ENCODE assay signal across 13 cellular contexts in the genomic region with DNA sequence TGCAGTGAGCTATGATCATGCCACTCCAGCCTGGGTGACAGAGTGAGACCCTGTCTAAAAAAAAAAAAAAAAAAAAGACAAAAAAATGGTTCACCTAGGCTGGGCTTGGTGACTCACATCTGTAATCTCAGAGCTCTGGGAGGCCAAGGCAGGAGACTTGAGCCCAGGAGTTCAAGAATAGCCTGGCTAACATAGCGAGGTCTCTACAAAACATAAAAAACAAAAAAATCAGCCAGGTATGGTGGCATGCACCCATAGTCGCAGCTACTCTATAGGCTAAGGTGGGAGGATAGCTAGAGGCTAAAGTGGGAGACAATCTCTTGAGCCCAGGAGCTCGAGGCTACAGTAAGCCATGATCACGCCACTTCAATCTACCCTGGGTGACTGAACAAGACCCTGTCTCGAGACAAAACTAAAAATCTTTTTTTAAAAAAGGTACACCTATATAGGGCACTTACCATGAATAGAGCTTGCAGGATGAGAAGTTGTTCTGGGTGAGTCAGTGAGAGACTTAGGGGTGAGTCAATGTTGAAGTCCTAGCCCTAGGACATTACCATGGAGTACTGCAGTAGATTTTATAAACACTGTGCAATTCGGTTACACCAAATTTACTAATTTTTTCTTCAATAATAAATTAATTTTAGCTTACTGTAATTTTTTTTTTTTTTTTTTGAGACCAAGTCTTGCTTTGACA. TPM values are rescaled to one million over a fixed set of nuclear protein-coding genes. Genes with fewer than 3 reads are reported as not detected.
A peak's percentile ranks its signal among the peaks of the same experiment; 100 is the strongest.
DNase-seq lines count a peak whose midpoint lies in the region; ATAC-seq and TF ChIP-seq lines count a peak whose summit lies in the region.
"Had no signal": no experiment of that assay in that cellular context is flagged by ENCODE, and none has a peak within 500 bp of the region (broad histone marks: within the 10 kb centered on the region; RNA-seq: fewer than 3 reads in every experiment).

No MANE protein-coding gene starts in this region.

- no peaks in the 10 kb centered on the region for H3K9me3 ChIP-seq in MG63
- H3K9me3 ChIP-seq in psoas muscle, result no peaks in the 10 kb centered on the region

- ATAC-seq in psoas muscle, result peak; percentile 49 to 98 (median 96)
- ATAC-seq: right cardiac atrium had no signal

- H3K27me3 ChIP-seq in MG63 (no peaks in the 10 kb centered on the region), psoas muscle (ENCODE audit: insufficient read depth in 3 of 3, low read length in 2 of 3) (no peaks in the 10 kb centered on the region)

- peaks cover 5% of the 10 kb centered on the region for H3K4me1 ChIP-seq in psoas muscle

- 92 to 97% (median 94%) methylated on average over 6 of the region's 6 CpGs for WGBS in psoas muscle, 3 donors

- peaks cover 8% of the 10 kb centered on the region for H3K36me3 ChIP-seq in MG63
- H3K36me3 ChIP-seq in psoas muscle (ENCODE audit: insufficient read depth in 1 of 2, low read depth in 1 of 2), result peaks cover 0 to 3% of the 10 kb centered on the region in 2 donors

- TF ChIP-seq CTCF in cardiac fibroblast (IDR thresholded peaks at IDR 0.05; ENCODE audit: low read depth, low read length) (no peak), psoas muscle (IDR thresholded peaks at IDR 0.05) (no peak)

- no peak overlapping the region for H3K4me3 ChIP-seq in MG63
- no peak overlapping the region for H3K4me3 ChIP-seq in cardiac fibroblast (replicated peaks in 1 of 2; ENCODE audit: low read depth in 2 of 2, low read length in 2 of 2)
- H3K4me3 ChIP-seq in psoas muscle, result no peak overlapping the region

- intact Hi-C loops in psoas muscle (cut with DNase I), result no loop called here

- DNase-seq in NOMO-1 treated with DMSO at 0.1 percent for 48 hours (lab: John Stamatoyannopoulos, UW; ENCODE audit: unreplicated experiment) (peak; percentile 29), NOMO-1 treated with dmso at 0.1 percent for 144 hours (lab: John Stamatoyannopoulos, UW; ENCODE audit: unreplicated experiment) (no peak), MG63 (peak; percentile 36), cardiac fibroblast (ENCODE audit: low read depth in 2 of 2) (peak; percentile 39 to 86), psoas muscle (no peak), NCI-H524 treated with DMSO at 0.1 percent for 48 hours (lab: John Stamatoyannopoulos, UW) (no peak), DMS114 treated with DMSO at 0.1 percent for 48 hours (lab: John Stamatoyannopoulos, UW; ENCODE audit: unreplicated experiment) (no peak)
- no peak for DNase-seq in activated CD4-positive, alpha-beta T cell treated with anti-CD3 and anti-CD28 coated beads for 1 hour
- DNase-seq: 8988T, activated B cell treated with CpG ODN at 0.5 μM for 24 hours, amygdala, MM.1S, right cardiac atrium had no signal

- no peak overlapping the region for H3K27ac ChIP-seq in psoas muscle

RNA-seq across cellular contexts. Expression of gene USP32, which starts 19.0 kb away (rescaled TPM):
- total RNA-seq in MG63 (2014; rRNA removed; shearing (Covaris generic); ENCODE audit: low replicate concordance), result 24.7 and 37.4 TPM in 2 replicates
- 10 to 100 TPM; 34.0 to 64.9 (median 50.6) TPM for total RNA-seq in psoas muscle
- 10 to 100 TPM; 19.5 to 56.7 (median 36.4) TPM for polyA plus RNA-seq in psoas muscle

RNA-seq across cellular contexts. Expression of gene CHCT1, which starts 49.4 kb away (rescaled TPM):
- total RNA-seq in MG63 (2014; rRNA removed; shearing (Covaris generic); ENCODE audit: low replicate concordance), result not detected in 2 replicates
- total RNA-seq in psoas muscle, result under 1 TPM in 1 of 4 donors, not detected in 3; 0.67 TPM
- polyA plus RNA-seq in psoas muscle, result under 1 TPM in 1 of 3 donors, not detected in 2; 0.05 TPM
- total RNA-seq: right cardiac atrium had no signal
- polyA plus RNA-seq: right cardiac atrium had no signal

Comparison
In these comparisons a context has a peak if more than half of its experiments do, and no peak if none do; other contexts are left out.
1. DNase-seq: peak in NOMO-1 treated with DMSO at 0.1 percent for 48 hours (single experiment), MG63 (single experiment) and cardiac fibroblast (2 of 2); none in NOMO-1 treated with dmso at 0.1 percent for 144 hours (single experiment), psoas muscle (0 of 2), NCI-H524 treated with DMSO at 0.1 percent for 48 hours (single experiment), activated CD4-positive, alpha-beta T cell treated with anti-CD3 and anti-CD28 coated beads for 1 hour (single experiment) and DMS114 treated with DMSO at 0.1 percent for 48 hours (single experiment).